ENCODE assay signal across 1 cellular context in genomic region chr2:64999754-65000153, GRCh38.
TF ChIP-seq lines count a peak whose summit lies in the region.

No MANE protein-coding gene starts in this region.

TF ChIP-seq in IMR-90, 13 proteins besides CTCF, POLR2A, EP300 and RAD21:
- TF ChIP-seq RFX5 (IDR thresholded peaks at IDR 0.05; ENCODE audit: low read depth, low read length) (no peak), NFE2L2 (IDR thresholded peaks at IDR 0.05; ENCODE audit: low read depth, low read length) (no peak), MXI1 (IDR thresholded peaks at IDR 0.05; ENCODE audit: borderline replicate concordance, low read depth, low read length) (no peak), CEBPB (IDR thresholded peaks at IDR 0.05; ENCODE audit: low read depth, low read length) (no peak)
